Comparison of ENCODE assay signal across 26 cellular contexts in the genomic region with DNA sequence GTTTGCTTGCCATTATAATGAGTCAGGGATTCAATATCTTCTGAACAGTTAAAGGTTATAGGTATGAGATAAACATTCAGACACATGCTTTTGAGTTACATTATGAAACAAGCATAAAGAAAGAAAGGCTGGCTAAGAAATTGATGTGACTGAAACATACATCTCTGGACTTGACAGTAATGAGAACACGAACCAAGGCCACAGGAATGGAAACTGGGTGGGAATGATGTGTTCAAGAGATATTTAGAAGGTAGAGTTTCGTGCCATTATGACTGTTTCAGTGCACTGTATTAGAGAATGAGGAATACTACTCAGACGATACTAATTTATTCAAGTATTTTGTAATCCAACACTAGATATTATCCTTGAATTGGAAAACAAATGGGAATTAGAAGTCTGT.
"Had no signal": no experiment of that assay in that cellular context is flagged by ENCODE, and none has a peak within 500 bp of the region (broad histone marks: within the 10 kb centered on the region; RNA-seq: fewer than 3 reads in every experiment).

No MANE protein-coding gene starts in this region.

- H3K27me3 Mint-ChIP-seq: activated B cell treated with CpG ODN at 0.5 μM for 24 hours; activated CD4-positive, alpha-beta T cell treated with anti-CD3 and anti-CD28 coated beads for 36 hours; activated naive CD8-positive, alpha-beta T cell; activated T-cell treated with anti-CD3 and anti-CD28 coated beads, Interleukin-2, amount 50 U/mL, for 24 hours; activated T-helper 17 cell treated with anti-CD3 and anti-CD28 coated beads, Interleukin-2, amount 50 U/mL, for 72 hours; natural killer cell treated with Interleukin-12 subunit alpha and Interleukin-12 subunit beta and Interleukin-15 and Interleukin-18, amount 100 ng/mL, for 72 hours; stimulated activated naive B cell treated with anti-CD40 and anti-IgM and Interleukin-4, amounts not matched to agents 10 μg/mL and 1 μg/mL and 100 μg/mL, for 72 hours had no signal

- H3K4me1 Mint-ChIP-seq: activated B cell treated with CpG ODN at 0.5 μM for 24 hours; activated CD4-positive, alpha-beta T cell treated with anti-CD3 and anti-CD28 coated beads for 36 hours; activated T-helper 17 cell treated with anti-CD3 and anti-CD28 coated beads, Interleukin-2, amount 50 U/mL, for 72 hours; stimulated activated naive B cell treated with anti-CD40 and anti-IgM and Interleukin-4, amounts not matched to agents 10 μg/mL and 1 μg/mL and 100 μg/mL, for 72 hours had no signal

- FAIRE-seq: kidney had no signal

- H3K4me3 Mint-ChIP-seq: activated B cell treated with CpG ODN at 0.5 μM for 24 hours; activated CD4-positive, alpha-beta T cell treated with anti-CD3 and anti-CD28 coated beads for 36 hours; activated naive CD8-positive, alpha-beta T cell; activated T-cell treated with anti-CD3 and anti-CD28 coated beads, Interleukin-2, amount 50 U/mL, for 24 hours; activated T-helper 17 cell treated with anti-CD3 and anti-CD28 coated beads, Interleukin-2, amount 50 U/mL, for 72 hours; natural killer cell treated with Interleukin-12 subunit alpha and Interleukin-12 subunit beta and Interleukin-15 and Interleukin-18, amount 100 ng/mL, for 72 hours; stimulated activated naive B cell treated with anti-CD40 and anti-IgM and Interleukin-4, amounts not matched to agents 10 μg/mL and 1 μg/mL and 100 μg/mL, for 72 hours had no signal

- H3K27me3 ChIP-seq: cardiac muscle cell, heart right ventricle, left lung, neutrophil, ovary, testis, vagina had no signal

- H3K4me3 ChIP-seq: cardiac muscle cell, heart right ventricle, left lung, ovary, prostate gland, testis, vagina had no signal

- H3K27ac Mint-ChIP-seq: activated B cell treated with CpG ODN at 0.5 μM for 24 hours; activated CD4-positive, alpha-beta T cell treated with anti-CD3 and anti-CD28 coated beads for 36 hours; activated naive CD8-positive, alpha-beta T cell; activated T-cell treated with anti-CD3 and anti-CD28 coated beads, Interleukin-2, amount 50 U/mL, for 24 hours; activated T-helper 17 cell treated with anti-CD3 and anti-CD28 coated beads, Interleukin-2, amount 50 U/mL, for 72 hours; natural killer cell treated with Interleukin-12 subunit alpha and Interleukin-12 subunit beta and Interleukin-15 and Interleukin-18, amount 100 ng/mL, for 72 hours; stimulated activated naive B cell treated with anti-CD40 and anti-IgM and Interleukin-4, amounts not matched to agents 10 μg/mL and 1 μg/mL and 100 μg/mL, for 72 hours had no signal

- H3K36me3 ChIP-seq: cardiac muscle cell, heart right ventricle, left lung, neutrophil, ovary, prostate gland, vagina had no signal

- H3K9me3 ChIP-seq: neutrophil, ovary, prostate gland, testis, vagina had no signal

- H3K9me3 Mint-ChIP-seq: activated B cell treated with CpG ODN at 0.5 μM for 24 hours; activated T-cell treated with anti-CD3 and anti-CD28 coated beads, Interleukin-2, amount 50 U/mL, for 24 hours had no signal

- H3K27ac ChIP-seq: cardiac muscle cell, epithelial cell of prostate, heart right ventricle, left lung, neutrophil, ovary, prostate gland, testis, vagina had no signal

- DNase-seq: activated B cell treated with CpG ODN at 0.5 μM for 24 hours; activated CD4-positive, alpha-beta T cell treated with anti-CD3 and anti-CD28 coated beads for 36 hours; activated CD4-positive, alpha-beta T cell treated with anti-CD3 and anti-CD28 coated beads, Interleukin-2, amount 50 U/mL, for 4 hours; activated CD8-positive, alpha-beta memory T cell treated with anti-CD3 and anti-CD28 coated beads for 24 hours; activated CD8-positive, alpha-beta memory T cell treated with anti-CD3 and anti-CD28 coated beads, Interleukin-2, amount 50 U/mL, for 4 hours; activated naive CD4-positive, alpha-beta T cell; activated T-cell treated with anti-CD3 and anti-CD28 coated beads, Interleukin-2, amount 50 U/mL, for 24 hours; amniotic stem cell; heart right ventricle; kidney; left lung; ovary; stimulated activated CD4-positive, alpha-beta T cell treated with anti-CD3 and anti-CD28 coated beads, Interleukin-2, amount 100 ng/mL, for 48 hours; stimulated activated CD8-positive, alpha-beta memory T cell treated with anti-CD3 and anti-CD28 coated beads, Interleukin-4, amount 100 ng/mL, for 48 hours; stimulated activated naive B cell treated with anti-CD40 and anti-IgM and Interleukin-4, amounts not matched to agents 10 μg/mL and 1 μg/mL and 100 μg/mL, for 72 hours; T1000; testis; trophoblast cell had no signal

- H3K36me3 Mint-ChIP-seq: activated naive CD8-positive, alpha-beta T cell; stimulated activated naive B cell treated with anti-CD40 and anti-IgM and Interleukin-4, amounts not matched to agents 10 μg/mL and 1 μg/mL and 100 μg/mL, for 72 hours had no signal

- ATAC-seq: activated CD4-positive, alpha-beta T cell treated with anti-CD3 and anti-CD28 coated beads for 36 hours; activated T-helper 17 cell treated with anti-CD3 and anti-CD28 coated beads, Interleukin-2, amount 50 U/mL, for 72 hours; heart right ventricle; left lung; natural killer cell treated with Interleukin-12 subunit alpha and Interleukin-12 subunit beta and Interleukin-15 and Interleukin-18, amount 100 ng/mL, for 72 hours; stimulated activated naive B cell treated with anti-CD40 and anti-IgM and Interleukin-4, amounts not matched to agents 10 μg/mL and 1 μg/mL and 100 μg/mL, for 72 hours had no signal

- H3K4me1 ChIP-seq: heart right ventricle, left lung, prostate gland, testis, vagina had no signal
